Comparison of ENCODE assay signal across 9 cellular contexts in the genomic region with DNA sequence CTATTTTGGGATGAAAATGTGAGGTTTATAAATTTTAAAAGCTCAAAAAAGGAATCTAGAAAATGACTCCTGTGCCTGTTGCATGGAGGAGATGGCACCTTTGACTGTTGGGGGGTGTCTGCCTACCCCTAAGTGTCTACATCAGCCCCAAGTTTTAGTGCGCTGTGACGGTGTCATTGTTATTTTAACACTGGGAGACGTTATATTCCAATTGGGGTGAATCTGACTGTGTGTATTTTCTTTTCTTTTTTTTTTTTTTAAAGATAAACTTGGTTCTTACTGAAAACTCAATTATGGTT. TPM values are rescaled to one million over a fixed set of nuclear protein-coding genes. Genes with fewer than 3 reads are reported as not detected.
DNase-seq lines count a peak whose midpoint lies in the region; ATAC-seq and TF ChIP-seq lines count a peak whose summit lies in the region.
"Had no signal": no experiment of that assay in that cellular context is flagged by ENCODE, and none has a peak within 500 bp of the region (broad histone marks: within the 10 kb centered on the region; RNA-seq: fewer than 3 reads in every experiment).

No MANE protein-coding gene starts in this region.

- H3K4me1 Mint-ChIP-seq in MCF 10A (ENCODE audit: insufficient read depth, unreplicated experiment) (peaks cover 17% of the 10 kb centered on the region), natural killer cell (peaks cover 63 to 71% of the 10 kb centered on the region in 2 donors)

- POLR2A ChIA-PET in BJ (lab: Charles Lee) = no interaction called here
- POLR2A ChIA-PET in MCF 10A (lab: Yijun Ruan, JAX) = no interaction called here

- H3K27ac ChIP-seq in Karpas-422 (ENCODE audit: low read length) = no peak overlapping the region

- DNase-seq in BJ (ENCODE audit: low read depth) (no peak), Karpas-422 (no peak), MCF 10A (ENCODE audit: unreplicated experiment) (no peak), natural killer cell (no peak), ecto neural progenitor cell (ENCODE audit: low spot score) (no peak), EL (no peak)
- DNase-seq: NCI-H82 had no signal

- CTCF ChIA-PET in BJ (lab: Yijun Ruan, JAX) (interaction anchor here (1.0 kb wide), 1 partner anchor 82 kb away, joined by 3 read pairs; no protein-coding TSS in a partner anchor), MCF 10A (lab: Yijun Ruan, JAX) (no interaction called here)

- H3K36me3 Mint-ChIP-seq in MCF 10A (ENCODE audit: insufficient read depth, unreplicated experiment) = peaks cover 7% of the 10 kb centered on the region
- H3K36me3 Mint-ChIP-seq in natural killer cell = peaks cover 5% of the 10 kb centered on the region

- H3K9me3 ChIP-seq in Karpas-422 (ENCODE audit: low read length) = no peaks in the 10 kb centered on the region

- H3K4me3 Mint-ChIP-seq in MCF 10A (ENCODE audit: unreplicated experiment) (no peak overlapping the region), natural killer cell (peak overlapping the region; percentile 89)

- H3K9me2 ChIP-seq in Karpas-422 (replicated peaks; ENCODE audit: insufficient read depth, low read length) = no peaks in the 10 kb centered on the region

- no peaks in the 10 kb centered on the region for H3K79me2 ChIP-seq in Karpas-422 (ENCODE audit: low read length)

- H3K27ac Mint-ChIP-seq in MCF 10A (ENCODE audit: low read depth, unreplicated experiment) = no peak overlapping the region
- peak overlapping the region; percentile 96 for H3K27ac Mint-ChIP-seq in natural killer cell

- H3K27me3 Mint-ChIP-seq in MCF 10A (ENCODE audit: insufficient read depth, unreplicated experiment) (no peaks in the 10 kb centered on the region), natural killer cell (ENCODE audit: low read depth in 2 of 2) (no peaks in the 10 kb centered on the region)

- H3K9me3 Mint-ChIP-seq in MCF 10A (ENCODE audit: unreplicated experiment) (no peaks in the 10 kb centered on the region), natural killer cell (no peaks in the 10 kb centered on the region)

- peak overlapping the region; percentile 71 for H3K4me2 ChIP-seq in Karpas-422 (ENCODE audit: low read depth, low read length, poor library complexity, severe bottlenecking)

- peaks cover 27% of the 10 kb centered on the region for H3K4me1 ChIP-seq in Karpas-422 (ENCODE audit: low read length)

- H2AFZ ChIP-seq in Karpas-422 (ENCODE audit: low read length) = peak overlapping the region; percentile 93

- H3K27me3 ChIP-seq in BJ (ENCODE audit: control insufficient read depth, insufficient read depth, low read length) (no peaks in the 10 kb centered on the region), Karpas-422 (ENCODE audit: low read length) (no peaks in the 10 kb centered on the region)

- intact Hi-C loops in MCF 10A (cut with micrococcal nuclease) = no loop called here
- intact Hi-C loops in natural killer cell (cut with micrococcal nuclease) = loop anchor here (2.0 kb wide), 1 partner anchor 14 kb away; no protein-coding TSS in a partner anchor

- ATAC-seq in natural killer cell = peak in 1 of 3 donors; percentile 8
- ATAC-seq in GM19452 (IDR thresholded peaks at IDR 0.05; ENCODE audit: unreplicated experiment) = no peak
- ATAC-seq in HG03439 (IDR thresholded peaks at IDR 0.05; ENCODE audit: unreplicated experiment) = no peak

- peak overlapping the region; percentile 67 for H3K9ac ChIP-seq in Karpas-422 (ENCODE audit: low read length)

- TSS peak; percentile 75 for BruUV-seq in MCF 10A (replicated peaks; lab: Mats Ljungman, UMichigan)

- H3K36me3 ChIP-seq in BJ (ENCODE audit: control insufficient read depth, insufficient read depth, low read length) = no peaks in the 10 kb centered on the region
- H3K36me3 ChIP-seq in Karpas-422 (ENCODE audit: insufficient read depth, low read length) = no peaks in the 10 kb centered on the region

- no peaks in the 10 kb centered on the region for H4K20me1 ChIP-seq in Karpas-422 (ENCODE audit: insufficient read depth, low read depth, low read length)

- TF ChIP-seq CTCF in BJ (IDR thresholded peaks at IDR 0.05; ENCODE audit: insufficient read depth, low read depth, low read length) (no peak), MCF 10A (IDR thresholded peaks at IDR 0.05; ENCODE audit: unreplicated experiment) (no peak), natural killer cell (IDR thresholded peaks at IDR 0.05) (no peak)

- H3K4me3 ChIP-seq in BJ (ENCODE audit: low read depth, low read length) (peak overlapping the region; percentile 6), Karpas-422 (ENCODE audit: low read length) (peak overlapping the region; percentile 64)

RNA-seq across cellular contexts. Expression of a gene that starts 0.5 kb away (rescaled TPM):
- 83.5 and 127 TPM in 2 replicates for polyA plus RNA-seq in BJ (2011; rRNA removed)
- polyA minus RNA-seq in BJ (2011; rRNA and poly(A)+ RNA removed) = 32.8 and 48.5 TPM in 2 replicates
- total RNA-seq in Karpas-422 (2014; rRNA removed; shearing (Covaris generic); ENCODE audit: low replicate concordance) = 18.3 and 56.4 TPM in 2 replicates
- total RNA-seq in MCF 10A (2022) (2.3 and 2.7 TPM in 2 replicates), natural killer cell (100 to 1,000 TPM; 636 to 954 (median 778) TPM)

RNA-seq across cellular contexts. Expression of a gene that starts 35.6 kb away (rescaled TPM):
- 7.5 and 18.7 TPM in 2 replicates for polyA plus RNA-seq in BJ (2011; rRNA removed)
- 2.1 and 4.9 TPM in 2 replicates for polyA minus RNA-seq in BJ (2011; rRNA and poly(A)+ RNA removed)
- total RNA-seq in Karpas-422 (2014; rRNA removed; shearing (Covaris generic); ENCODE audit: low replicate concordance) = 9.4 and 28.3 TPM in 2 replicates
- 63.7 and 80.9 TPM in 2 replicates for total RNA-seq in MCF 10A (2022)
- total RNA-seq in natural killer cell = 10 to 100 TPM; 62.6 to 86.4 (median 86.2) TPM
